In the genomic region with DNA sequence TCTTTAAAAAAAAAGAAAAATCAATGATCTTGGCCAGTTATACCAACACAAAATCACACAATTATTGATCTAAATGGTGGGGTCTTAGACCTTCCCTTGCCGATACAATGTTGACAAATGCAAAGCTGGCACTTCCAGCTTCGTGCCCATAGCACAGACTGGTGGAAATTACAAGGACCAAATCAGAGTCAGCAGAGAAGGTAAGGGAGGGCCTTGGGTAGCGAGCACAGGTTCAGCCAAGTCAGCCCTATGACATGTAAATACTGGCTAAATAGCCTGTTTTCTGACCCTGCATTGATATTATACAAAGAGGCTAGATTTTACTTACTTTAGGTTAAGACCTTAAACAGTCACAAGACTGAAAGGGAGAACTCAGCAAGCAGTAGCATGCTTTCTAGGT, we compare ENCODE assay signal across 17 cellular contexts. TPM values are rescaled to one million over a fixed set of nuclear protein-coding genes. Genes with fewer than 3 reads are reported as not detected.
A peak's percentile ranks its signal among the peaks of the same experiment; 100 is the strongest.
DNase-seq lines count a peak whose midpoint lies in the region; ATAC-seq, FAIRE-seq and TF ChIP-seq lines count a peak whose summit lies in the region.
"Had no signal": no experiment of that assay in that cellular context is flagged by ENCODE, and none has a peak within 500 bp of the region (broad histone marks: within the 10 kb centered on the region; RNA-seq: fewer than 3 reads in every experiment).

No MANE protein-coding gene starts in this region.

- no peak for TF ChIP-seq POLR2A in A549 (IDR thresholded peaks at IDR 0.05; ENCODE audit: low read length)

- ATAC-seq in A549 (peak in 1 of 2 experiments; percentile 66; a peak in 2 of 6 replicates), GM19397 (IDR thresholded peaks at IDR 0.05; ENCODE audit: unreplicated experiment) (peak; percentile 16), HG03196 (IDR thresholded peaks at IDR 0.05; ENCODE audit: unreplicated experiment) (peak; percentile 15)
- ATAC-seq: activated CD4-positive, CD25-positive, alpha-beta regulatory T cell treated with anti-CD3 and anti-CD28 coated beads, Interleukin-2, amount 50 U/mL, for 24 hours had no signal

- FAIRE-seq in A549 (lab: Jason Lieb, UNC) (no peak), kidney (lab: Jason Lieb, UNC) (no peak)

- H3K27me3 ChIP-seq in GM23248 (replicated peaks; ENCODE audit: insufficient read depth), result no peaks in the 10 kb centered on the region
- H3K27me3 ChIP-seq: ascending aorta, hepatocyte, MG63, upper lobe of left lung had no signal

- H3K9ac ChIP-seq in kidney (ENCODE audit: low read length in 2 of 2), result peak overlapping the region in 1 of 2 donors; percentile 30
- H3K9ac ChIP-seq in GM23248, result no peak overlapping the region

- TF ChIP-seq EP300 in A549 (IDR thresholded peaks at IDR 0.05), result no peak

- no peaks in the 10 kb centered on the region; the same call in none of the 2 replicates for H3F3A ChIP-seq in GM23248 (ENCODE audit: insufficient read depth)

- DNase-seq in A549 (ENCODE audit: low read depth in 1 of 2, low spot score in 1 of 2) (no peak), kidney (no peak), posterior cingulate gyrus (no peak), cerebellar cortex (ENCODE audit: low spot score) (no peak), GM23248 (no peak)
- no peak for DNase-seq in activated T-cell treated with anti-CD3 and anti-CD28 coated beads, Interleukin-2, amount 50 U/mL, for 1 hour
- DNase-seq: activated CD8-positive, alpha-beta memory T cell treated with anti-CD3 and anti-CD28 coated beads, Interleukin-2, amount 50 U/mL, for 48 hours; activated naive CD4-positive, alpha-beta T cell; H7; MG63; stimulated activated naive CD4-positive, alpha-beta T cell treated with Interleukin-2 at 50 U/mL for 16 hours; upper lobe of left lung had no signal

- no peak overlapping the region for H3K4me3 ChIP-seq in A549
- no peak overlapping the region for H3K4me3 ChIP-seq in kidney (ENCODE audit: low read length in 2 of 2)
- H3K4me3 ChIP-seq in GM23248, result no peak overlapping the region
- H3K4me3 ChIP-seq: ascending aorta, hepatocyte, MG63, upper lobe of left lung had no signal

- intact Hi-C loops in kidney (cut with DNase I), result no loop called here
- intact Hi-C loops in posterior cingulate gyrus (cut with DNase I), result no loop called here

- no peaks in the 10 kb centered on the region for H3K79me2 ChIP-seq in GM23248 (ENCODE audit: insufficient read depth)
- H3K79me2 ChIP-seq: hepatocyte had no signal

- H3K4me1 ChIP-seq in A549 (peaks cover 23% of the 10 kb centered on the region; the same call in 2 of the 3 replicates), kidney (ENCODE audit: control insufficient read depth in 1 of 2, insufficient read depth in 1 of 2, low read depth in 1 of 2, low read length in 2 of 2) (peaks cover 5 to 10% of the 10 kb centered on the region in 2 donors), GM23248 (ENCODE audit: insufficient read depth) (peaks cover 6% of the 10 kb centered on the region; the same call in 1 of the 2 replicates)
- H3K4me1 ChIP-seq: ascending aorta, upper lobe of left lung had no signal

- H3K36me3 ChIP-seq in kidney (ENCODE audit: control insufficient read depth in 1 of 2, insufficient read depth in 2 of 2, low read length in 2 of 2), result no peaks in the 10 kb centered on the region
- H3K36me3 ChIP-seq in GM23248 (ENCODE audit: low read depth), result no peaks in the 10 kb centered on the region
- H3K36me3 ChIP-seq: ascending aorta, MG63, upper lobe of left lung had no signal

- H3K9me3 ChIP-seq in A549, result no peaks in the 10 kb centered on the region
- H3K9me3 ChIP-seq in kidney (ENCODE audit: control insufficient read depth in 1 of 2, low read length in 2 of 2), result no peaks in the 10 kb centered on the region
- H3K9me3 ChIP-seq in GM23248 (ENCODE audit: low read depth), result no peaks in the 10 kb centered on the region
- H3K9me3 ChIP-seq: ascending aorta, MG63, upper lobe of left lung had no signal

- POLR2A ChIA-PET in A549 (lab: Yijun Ruan, JAX), result no interaction called here

- TF ChIP-seq CTCF in A549 (IDR thresholded peaks at IDR 0.05) (no peak), kidney (IDR thresholded peaks at IDR 0.05; ENCODE audit: borderline replicate concordance, extremely low read depth, insufficient read depth) (no peak)

- H3K9me2 ChIP-seq in GM23248 (ENCODE audit: insufficient read depth), result no peaks in the 10 kb centered on the region

- in situ Hi-C loops in GM23248 (cut with MboI), result no loop called here

- CTCF ChIA-PET in A549 (lab: Yijun Ruan, JAX), result interaction anchor here (0.5 to 1.2 kb wide), 2 partner anchors 31 to 271 kb away, joined by 3 to 5 read pairs; no protein-coding TSS in a partner anchor

- H3K4me2 ChIP-seq in A549, result 0 out of 3 replicates have a peak overlapping the region, but pooled peaks have one; percentile 4
- no peak overlapping the region for H3K4me2 ChIP-seq in GM23248 (ENCODE audit: unreplicated experiment)
- H3K4me2 ChIP-seq: hepatocyte had no signal

- no peak overlapping the region for H2AFZ ChIP-seq in GM23248
- H2AFZ ChIP-seq: hepatocyte had no signal

- no peaks in the 10 kb centered on the region for H4K20me1 ChIP-seq in GM23248 (ENCODE audit: insufficient read depth)

- no peak for TF ChIP-seq RAD21 in A549 (conservative IDR thresholded peaks at IDR 0.05 in 1 of 2, IDR thresholded peaks at IDR 0.05 in 1 of 2)

- H3K27ac ChIP-seq in A549 (no peak overlapping the region), kidney (ENCODE audit: low read depth in 2 of 2, low read length in 2 of 2) (peak overlapping the region; percentile 81), GM23248 (no peak overlapping the region)
- H3K27ac ChIP-seq: ascending aorta, hepatocyte, upper lobe of left lung had no signal

- WGBS in A549 (ENCODE audit: missing lambda C conversion rate), result 64% methylated on average over 3 of the region's 3 CpGs
- 96 to 97% methylated on average over 3 of the region's 3 CpGs for WGBS in GM23248 (ENCODE audit: low coverage in 1 of 2, low lambda C conversion rate in 2 of 2, missing lambda C conversion rate in 2 of 2), 2 experiments

TF ChIP-seq in A549, 52 proteins besides CTCF, POLR2A, EP300 and RAD21:
- no peak for TF ChIP-seq FOXS1 (CRISPR knock-in tag; IDR thresholded peaks at IDR 0.05)
- TF ChIP-seq, protein P1, sequence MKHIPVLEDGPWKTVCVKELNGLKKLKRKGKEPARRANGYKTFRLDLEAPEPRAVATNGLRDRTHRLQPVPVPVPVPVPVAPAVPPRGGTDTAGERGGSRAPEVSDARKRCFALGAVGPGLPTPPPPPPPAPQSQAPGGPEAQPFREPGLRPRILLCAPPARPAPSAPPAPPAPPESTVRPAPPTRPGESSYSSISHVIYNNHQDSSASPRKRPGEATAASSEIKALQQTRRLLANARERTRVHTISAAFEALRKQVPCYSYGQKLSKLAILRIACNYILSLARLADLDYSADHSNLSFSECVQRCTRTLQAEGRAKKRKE (CRISPR knock-in tag; IDR thresholded peaks at IDR 0.05; ENCODE audit: low read depth), result no peak
- no peak for TF ChIP-seq HDAC2 (IDR thresholded peaks at IDR 0.05)
- TF ChIP-seq, protein P2, sequence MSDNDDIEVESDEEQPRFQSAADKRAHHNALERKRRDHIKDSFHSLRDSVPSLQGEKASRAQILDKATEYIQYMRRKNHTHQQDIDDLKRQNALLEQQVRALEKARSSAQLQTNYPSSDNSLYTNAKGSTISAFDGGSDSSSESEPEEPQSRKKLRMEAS (IDR thresholded peaks at IDR 0.05), result no peak
- TF ChIP-seq, protein P3, sequence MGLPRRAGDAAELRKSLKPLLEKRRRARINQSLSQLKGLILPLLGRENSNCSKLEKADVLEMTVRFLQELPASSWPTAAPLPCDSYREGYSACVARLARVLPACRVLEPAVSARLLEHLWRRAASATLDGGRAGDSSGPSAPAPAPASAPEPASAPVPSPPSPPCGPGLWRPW (IDR thresholded peaks at IDR 0.05), result no peak
- no peak for TF ChIP-seq PHF8 (IDR thresholded peaks at IDR 0.05; ENCODE audit: borderline replicate concordance, low read depth)
- no peak for TF ChIP-seq POLR2AphosphoS2 (conservative IDR thresholded peaks at IDR 0.05; ENCODE audit: low read length)
- TF ChIP-seq JUNB (IDR thresholded peaks at IDR 0.05), result no peak
- TF ChIP-seq, protein P4, sequence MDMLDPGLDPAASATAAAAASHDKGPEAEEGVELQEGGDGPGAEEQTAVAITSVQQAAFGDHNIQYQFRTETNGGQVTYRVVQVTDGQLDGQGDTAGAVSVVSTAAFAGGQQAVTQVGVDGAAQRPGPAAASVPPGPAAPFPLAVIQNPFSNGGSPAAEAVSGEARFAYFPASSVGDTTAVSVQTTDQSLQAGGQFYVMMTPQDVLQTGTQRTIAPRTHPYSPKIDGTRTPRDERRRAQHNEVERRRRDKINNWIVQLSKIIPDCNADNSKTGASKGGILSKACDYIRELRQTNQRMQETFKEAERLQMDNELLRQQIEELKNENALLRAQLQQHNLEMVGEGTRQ (IDR thresholded peaks at IDR 0.05), result no peak
- TF ChIP-seq HEYL (CRISPR knock-in tag; IDR thresholded peaks at IDR 0.05), result no peak
TF ChIP-seq in A549: peak in this region for 0.

RNA-seq across cellular contexts. Expression of a gene that starts 30.3 kb away (rescaled TPM):
- 15.7 and 20.9 TPM in 2 replicates for polyA plus RNA-seq in A549 (2011; rRNA removed)
- polyA plus RNA-seq in A549 (2012; cell fraction: cytosol; rRNA removed), result 2.6 and 3.2 TPM in 2 replicates
- polyA plus RNA-seq in A549 (2012; cell fraction: nucleus; rRNA removed), result 1.2 and 2.0 TPM in 2 replicates
- 13.9 to 15.1 TPM (median 15.1 TPM) in 3 replicates for polyA plus RNA-seq in A549 (2017; fragmentation: RNase III; extraction: RNeasy Plus Mini Kit Qiagen cat#74134 plus additional on column Dnase treatment)
- polyA minus RNA-seq in A549 (2011; rRNA and poly(A)+ RNA removed), result 8.9 and 9.6 TPM in 2 replicates
- total RNA-seq in kidney, result 15.7 TPM
- polyA plus RNA-seq in kidney (ENCODE audit: insufficient read depth, low read depth, low replicate concordance), result 10.8 TPM
- total RNA-seq in GM23248 (2014; rRNA removed; shearing (Covaris generic)), result 5.9 and 6.9 TPM in 2 replicates
- 7.0 and 8.5 TPM in 2 replicates for polyA plus RNA-seq in GM23248 (2016; fragmentation: Nextera tagmentation; extraction: Ambion mirVana)
- total RNA-seq: ascending aorta had no signal

RNA-seq across cellular contexts. Expression of a gene that starts 55.9 kb away (rescaled TPM):
- polyA plus RNA-seq in A549 (2011; rRNA removed), result 18.9 and 28.2 TPM in 2 replicates
- polyA plus RNA-seq in A549 (2012; cell fraction: cytosol; rRNA removed), result 7.8 and 10.6 TPM in 2 replicates
- polyA plus RNA-seq in A549 (2012; cell fraction: nucleus; rRNA removed), result 8.7 and 9.5 TPM in 2 replicates
- polyA plus RNA-seq in A549 (2017; fragmentation: RNase III; extraction: RNeasy Plus Mini Kit Qiagen cat#74134 plus additional on column Dnase treatment), result 14.2 to 16.1 TPM (median 14.9 TPM) in 3 replicates
- polyA minus RNA-seq in A549 (2011; rRNA and poly(A)+ RNA removed), result 7.1 and 8.6 TPM in 2 replicates
- 20.9 TPM for total RNA-seq in kidney
- 24.0 TPM for polyA plus RNA-seq in kidney (ENCODE audit: insufficient read depth, low read depth, low replicate concordance)
- 38.4 and 44.5 TPM in 2 replicates for total RNA-seq in GM23248 (2014; rRNA removed; shearing (Covaris generic))
- polyA plus RNA-seq in GM23248 (2016; fragmentation: Nextera tagmentation; extraction: Ambion mirVana), result 19.6 and 22.4 TPM in 2 replicates

Comparison
In these comparisons a context has a peak if more than half of its experiments do, and no peak if none do; other contexts are left out.
1. H3K27ac ChIP-seq: peak in kidney (2 of 2); none in A549 (0 of 2) and GM23248 (single experiment).